Comparison of ENCODE assay signal across 25 cellular contexts in the genomic region with DNA sequence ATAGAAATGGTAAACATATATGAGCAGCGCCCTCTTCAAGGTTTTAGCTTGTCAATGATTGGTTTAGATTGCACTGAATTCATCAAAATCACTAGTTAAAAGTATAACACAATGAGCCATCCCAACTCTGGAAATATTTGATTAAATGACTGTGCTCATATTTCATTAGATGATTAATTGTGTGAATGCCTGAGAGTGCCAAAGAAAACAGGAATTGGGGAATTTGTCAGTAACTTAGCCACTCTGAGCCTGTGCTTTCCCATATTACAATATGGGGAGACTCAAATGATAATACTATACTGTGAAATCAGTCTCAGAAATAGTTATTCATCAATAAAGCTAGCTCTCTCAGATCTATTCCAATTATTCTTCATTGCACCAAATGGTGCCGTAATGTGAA.
"Had no signal": no experiment of that assay in that cellular context is flagged by ENCODE, and none has a peak within 500 bp of the region (broad histone marks: within the 10 kb centered on the region; RNA-seq: fewer than 3 reads in every experiment).

No MANE protein-coding gene starts in this region.

- H3K4me3 ChIP-seq: stomach, suprapubic skin, testis, thoracic aorta, thyroid gland, tibial artery, tibial nerve, transverse colon, upper lobe of left lung, upper lobe of right lung, uterus, vagina had no signal

- H3K9me3 ChIP-seq: stomach, suprapubic skin, testis, thoracic aorta, thyroid gland, tibial artery, tibial nerve, transverse colon, upper lobe of left lung, upper lobe of right lung, uterus, vagina had no signal

- FAIRE-seq: urothelium cell line had no signal

- H3K27ac ChIP-seq: stomach, suprapubic skin, testis, thoracic aorta, thyroid gland, tibial artery, tibial nerve, transverse colon, upper lobe of left lung, upper lobe of right lung, uterus, vagina had no signal

- H3K36me3 ChIP-seq: stomach, suprapubic skin, thoracic aorta, thyroid gland, tibial artery, tibial nerve, transverse colon, upper lobe of left lung, upper lobe of right lung, uterus, vagina had no signal

- DNase-seq: stimulated activated CD4-positive, alpha-beta T cell treated with anti-CD3 and anti-CD28 coated beads, Interleukin-2, amount 100 ng/mL, for 48 hours; stimulated activated CD4-positive, alpha-beta T cell treated with anti-CD3 and anti-CD28 coated beads, Interleukin-4, amount 100 ng/mL, for 1 hour; stimulated activated CD4-positive, alpha-beta T cell treated with anti-CD3 and anti-CD28 coated beads, Interleukin-4, amount 100 ng/mL, for 24 hours; stimulated activated CD4-positive, alpha-beta T cell treated with anti-CD3 and anti-CD28 coated beads, Interleukin-4, amount 100 ng/mL, for 4 hours; stimulated activated CD8-positive, alpha-beta memory T cell treated with anti-CD3 and anti-CD28 coated beads, Interleukin-4, amount 100 ng/mL, for 48 hours; stimulated activated naive B cell treated with anti-CD40 and anti-IgM and Interleukin-4, amounts not matched to agents 10 μg/mL and 1 μg/mL and 100 μg/mL, for 72 hours; stimulated activated naive CD4-positive, alpha-beta T cell; stimulated activated naive CD4-positive, alpha-beta T cell treated with Interleukin-2 at 50 U/mL for 16 hours; stimulated activated naive CD8-positive, alpha-beta T cell treated with anti-CD3 and anti-CD28 coated beads, Interleukin-15, amount 100 ng/mL, for 72 hours; stimulated activated naive CD8-positive, alpha-beta T cell treated with anti-CD3 and anti-CD28 coated beads, Interleukin-15, Interleukin-2, amounts not matched to agents 100 U/mL and 50 U/mL, for 24 hours; stomach; substantia nigra; testis; thyroid gland; tibial artery; transverse colon; trophoblast cell; upper lobe of left lung; upper lobe of right lung; uterus had no signal

- H3K27me3 ChIP-seq: stomach, suprapubic skin, testis, thyroid gland, tibial artery, tibial nerve, transverse colon, upper lobe of left lung, upper lobe of right lung, uterus, vagina had no signal

- H3K4me1 ChIP-seq: stomach, testis, thyroid gland, tibial artery, tibial nerve, transverse colon, upper lobe of left lung, upper lobe of right lung, uterus, vagina had no signal
